In genomic region chr1:27884182-27884954, GRCh38 we compare ENCODE assay signal across 1 cellular context.
TF ChIP-seq lines count a peak whose summit lies in the region.

No MANE protein-coding gene starts in this region.

TF ChIP-seq in GM12878, 131 proteins besides CTCF, POLR2A, EP300 and RAD21 (continued from another document and continues in another):
- TF ChIP-seq USF2 (IDR thresholded peaks at IDR 0.05; ENCODE audit: borderline replicate concordance, low read depth, low read length) (peak; percentile 54; the same call in 1 of the 2 replicates), CREM (IDR thresholded peaks at IDR 0.05; ENCODE audit: low read depth) (peak; percentile 24; the same call in 1 of the 2 replicates), RAD51 (IDR thresholded peaks at IDR 0.05) (peak; percentile 89), IKZF1 (conservative IDR thresholded peaks at IDR 0.05) (peak; percentile 98), HDGF (IDR thresholded peaks at IDR 0.05) (peak; percentile 53; the same call in 1 of the 2 replicates), POU2F2 (IDR thresholded peaks at IDR 0.05; ENCODE audit: borderline replicate concordance, low read depth, low read length) (peak; percentile 53; the same call in 1 of the 3 replicates), GATAD2B (conservative IDR thresholded peaks at IDR 0.05; ENCODE audit: low read depth) (peak; percentile 71; the same call in 1 of the 2 replicates), BCL3 (IDR thresholded peaks at IDR 0.05; ENCODE audit: borderline replicate concordance, insufficient read depth, low read depth, low read length, poor library complexity, severe bottlenecking) (peak; percentile 53), NFXL1 (IDR thresholded peaks at IDR 0.05; ENCODE audit: borderline replicate concordance) (no peak), ATF2 (IDR thresholded peaks at IDR 0.05; ENCODE audit: low read length) (peak; percentile 63), ZBTB4 (CRISPR knock-in tag; IDR thresholded peaks at IDR 0.05) (0 out of 2 replicates have a peak, but pooled peaks have one; percentile 60), MYB (IDR thresholded peaks at IDR 0.05; ENCODE audit: borderline replicate concordance, low read depth, low read length) (no peak), ZSCAN29 (IDR thresholded peaks at IDR 0.05) (no peak), ZNF687 (IDR thresholded peaks at IDR 0.05) (peak; percentile 96), PRDM15 (CRISPR knock-in tag; IDR thresholded peaks at IDR 0.05) (peak; percentile 75; the same call in 1 of the 2 replicates), POLR2AphosphoS2 (IDR thresholded peaks at IDR 0.05; ENCODE audit: low read depth, low read length) (0 out of 2 replicates have a peak, but pooled peaks have one; percentile 6), SPI1 (IDR thresholded peaks at IDR 0.05; ENCODE audit: borderline replicate concordance, insufficient read depth, low read depth, low read length) (peak; percentile 60; the same call in 1 of the 2 replicates), ZNF207 (IDR thresholded peaks at IDR 0.05; ENCODE audit: borderline replicate concordance) (peak; percentile 18), ATF7 (IDR thresholded peaks at IDR 0.05; ENCODE audit: low read depth) (peak; percentile 43; the same call in 1 of the 2 replicates), NFIC (IDR thresholded peaks at IDR 0.05; ENCODE audit: low read depth, low read length) (peak; percentile 76), TCF12 (IDR thresholded peaks at IDR 0.05; ENCODE audit: low read depth, low read length) (peak; percentile 85), IKZF2 (IDR thresholded peaks at IDR 0.05) (peak; percentile 94), SMAD1 (IDR thresholded peaks at IDR 0.05; ENCODE audit: low read depth, partially characterized antibody) (no peak), TBL1XR1 (IDR thresholded peaks at IDR 0.05; ENCODE audit: low read depth, low read length) (peak; percentile 42; the same call in 1 of the 2 replicates), SREBF2 (IDR thresholded peaks at IDR 0.05; ENCODE audit: low read length) (0 out of 2 replicates have a peak, but pooled peaks have one; percentile 22), USF1 (IDR thresholded peaks at IDR 0.05; ENCODE audit: borderline replicate concordance, extremely low read length, insufficient read depth, low read depth, low read length) (peak; percentile 29), DPF2 (IDR thresholded peaks at IDR 0.05) (peak; percentile 94), YBX1 (IDR thresholded peaks at IDR 0.05) (no peak), TCF3 (IDR thresholded peaks at IDR 0.05; ENCODE audit: borderline replicate concordance, insufficient read depth, low read depth, low read length) (peak; percentile 26; the same call in 1 of the 2 replicates), JUND (IDR thresholded peaks at IDR 0.05; ENCODE audit: low read depth, low read length) (no peak), POLR2AphosphoS5 (IDR thresholded peaks at IDR 0.05; ENCODE audit: low read length) (peak; percentile 71), MXI1 (IDR thresholded peaks at IDR 0.05; ENCODE audit: low read depth, low read length) (peak; percentile 30), MTA2 (IDR thresholded peaks at IDR 0.05; ENCODE audit: low read depth) (peak; percentile 77), CHD2 (IDR thresholded peaks at IDR 0.05; ENCODE audit: borderline replicate concordance, low read depth, low read length) (peak; percentile 6; the same call in 1 of the 2 replicates), RUNX3 (IDR thresholded peaks at IDR 0.05; ENCODE audit: low read length) (peak; percentile 70), RB1 (IDR thresholded peaks at IDR 0.05; ENCODE audit: borderline replicate concordance) (no peak; the same call in 1 of the 2 replicates), NBN (IDR thresholded peaks at IDR 0.05) (no peak; the same call in 1 of the 2 replicates), EGR1 (IDR thresholded peaks at IDR 0.05; ENCODE audit: borderline replicate concordance in 1 of 2, low read depth in 2 of 2, low read length in 2 of 2) (peak in 1 of 2 experiments; percentile 8; a peak in 1 of 3 replicates), CBX3 (IDR thresholded peaks at IDR 0.05; ENCODE audit: borderline replicate concordance, low read depth) (no peak), NKRF (conservative IDR thresholded peaks at IDR 0.05) (no peak), MAX (IDR thresholded peaks at IDR 0.05; ENCODE audit: low read depth, low read length) (0 out of 2 replicates have a peak, but pooled peaks have one; percentile 18), SRF (IDR thresholded peaks at IDR 0.05; ENCODE audit: low read depth in 2 of 2, low read length in 2 of 2) (0 out of 4 replicates have a peak, but pooled peaks of 1 of the 2 experiments have one; percentile 38), GABPA (IDR thresholded peaks at IDR 0.05; ENCODE audit: low read depth) (no peak), ZZZ3 (IDR thresholded peaks at IDR 0.05; ENCODE audit: control insufficient read depth, insufficient read length, low read depth) (no peak), HCFC1 (IDR thresholded peaks at IDR 0.05; ENCODE audit: low read length) (no peak), CHD4 (IDR thresholded peaks at IDR 0.05) (no peak), KLF5 (IDR thresholded peaks at IDR 0.05; ENCODE audit: partially characterized antibody) (peak; percentile 1)
